17 cellular contexts compared by ENCODE assay signal in the genomic region with DNA sequence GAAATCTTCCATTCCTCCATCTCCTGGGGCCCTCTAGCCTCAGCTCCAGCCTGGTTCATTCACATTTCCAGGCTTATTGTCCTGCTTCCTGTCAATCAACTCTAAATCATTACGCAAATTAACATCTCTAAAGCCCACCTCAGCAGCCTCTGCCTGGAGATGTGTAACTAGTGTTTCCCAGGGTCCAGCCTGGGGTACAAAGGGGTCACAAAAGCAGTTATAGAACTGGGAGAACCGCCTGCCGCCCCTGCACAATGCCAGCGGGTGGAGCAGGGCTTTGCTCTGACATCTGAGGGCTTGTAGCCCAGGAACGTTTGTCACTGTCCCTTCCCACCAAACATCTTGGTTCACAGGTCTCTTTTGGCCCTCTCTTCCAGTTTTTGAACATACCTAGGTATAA.
DNase-seq lines count a peak whose midpoint lies in the region; ATAC-seq and TF ChIP-seq lines count a peak whose summit lies in the region.
"Had no signal": no experiment of that assay in that cellular context is flagged by ENCODE, and none has a peak within 500 bp of the region (broad histone marks: within the 10 kb centered on the region; RNA-seq: fewer than 3 reads in every experiment).

No MANE protein-coding gene starts in this region.

- peaks cover 8% of the 10 kb centered on the region for H3K9me3 Mint-ChIP-seq in endodermal cell
- H3K9me3 Mint-ChIP-seq in stimulated activated naive CD8-positive, alpha-beta T cell treated with anti-CD3 and anti-CD28 coated beads, Interleukin-15, amount 100 ng/mL, for 72 hours = no peaks in the 10 kb centered on the region
- H3K9me3 Mint-ChIP-seq: CD4-positive, CD25-positive, alpha-beta regulatory T cell had no signal

- H3K27me3 ChIP-seq in A673 (replicated peaks; ENCODE audit: insufficient read depth, low read depth, low read length, poor library complexity) (no peaks in the 10 kb centered on the region), HAP-1 (ENCODE audit: low read depth) (no peaks in the 10 kb centered on the region; the same call in 1 of the 2 replicates), endodermal cell (ENCODE audit: control insufficient read depth, insufficient read depth, low read length, poor library complexity, severe bottlenecking) (peaks cover 5% of the 10 kb centered on the region), neutrophil (no peaks in the 10 kb centered on the region)

- no peak for ATAC-seq in stimulated activated naive CD8-positive, alpha-beta T cell treated with anti-CD3 and anti-CD28 coated beads, Interleukin-15, amount 100 ng/mL, for 72 hours
- ATAC-seq in GM19023 (IDR thresholded peaks at IDR 0.05; ENCODE audit: unreplicated experiment) = no peak

- peak; percentile 64 for DNase-seq in A673 (ENCODE audit: low spot score)
- peak; percentile 12 to 41 for DNase-seq in HAP-1 (ENCODE audit: low spot score in 2 of 2)
- peak; percentile 53 for DNase-seq in endodermal cell
- no peak for DNase-seq in NCI-H2171 treated with DMSO at 0.1 percent for 48 hours (lab: John Stamatoyannopoulos, UW)
- no peak for DNase-seq in stimulated activated naive CD8-positive, alpha-beta T cell treated with anti-CD3 and anti-CD28 coated beads, Interleukin-15, amount 100 ng/mL, for 72 hours
- DNase-seq: CD4-positive, CD25-positive, alpha-beta regulatory T cell; DMS79 treated with DMSO at 0.1 percent for 48 hours; Karpas-422; NCI-H1694 treated with DMSO at 0.1 percent for 48 hours; NCI-H2081 treated with DMSO at 0.1 percent for 48 hours; NCI-H446; NCI-H526; OCI-M1; Right ventricle myocardium superior had no signal

- H3K36me3 ChIP-seq in A673 (ENCODE audit: insufficient read depth, low read length, poor library complexity, severe bottlenecking) = no peaks in the 10 kb centered on the region
- no peaks in the 10 kb centered on the region for H3K36me3 ChIP-seq in HAP-1 (replicated peaks)
- H3K36me3 ChIP-seq in endodermal cell (ENCODE audit: control insufficient read depth, insufficient read depth, low read length) = no peaks in the 10 kb centered on the region
- H3K36me3 ChIP-seq in neutrophil = no peaks in the 10 kb centered on the region

- H3K36me3 Mint-ChIP-seq in endodermal cell (ENCODE audit: low read depth) = no peaks in the 10 kb centered on the region
- H3K36me3 Mint-ChIP-seq: CD4-positive, CD25-positive, alpha-beta regulatory T cell had no signal

- no peak overlapping the region for H3K4me3 Mint-ChIP-seq in endodermal cell
- no peak overlapping the region for H3K4me3 Mint-ChIP-seq in stimulated activated naive CD8-positive, alpha-beta T cell treated with anti-CD3 and anti-CD28 coated beads, Interleukin-15, amount 100 ng/mL, for 72 hours
- H3K4me3 Mint-ChIP-seq: CD4-positive, CD25-positive, alpha-beta regulatory T cell; IgD-negative memory B cell had no signal

- POLR2A ChIA-PET in A673 (lab: Charles Lee; ENCODE audit: low non-redundant PET) = no interaction called here

- in situ Hi-C loops in HAP-1 (cut with MboI; ENCODE audit: low sequenced_read_pairs) = loop anchor here (10.0 kb wide), 1 partner anchor 461 kb away; no protein-coding TSS in a partner anchor

- WGBS in endodermal cell (ENCODE audit: insufficient coverage in 1 of 2, insufficient read length in 1 of 2), 2 experiments = 40 to 50% methylated on average over 4 to 5 of the region's 5 CpGs

- H3K4me3 ChIP-seq in A673 (ENCODE audit: low read depth, low read length, poor library complexity, severe bottlenecking) (no peak overlapping the region), HAP-1 (no peak overlapping the region), endodermal cell (ENCODE audit: low read length) (no peak overlapping the region), neutrophil (ENCODE audit: low read depth in 1 of 2, low read length in 1 of 2) (no peak overlapping the region)

- H3K27ac ChIP-seq in A673 (ENCODE audit: low read depth, low read length, poor library complexity, severe bottlenecking) (peak overlapping the region; percentile 97), endodermal cell (ENCODE audit: low read depth, low read length) (peak overlapping the region; percentile 84), neutrophil (peak overlapping the region; percentile 95)

- no peaks in the 10 kb centered on the region for H3K9me3 ChIP-seq in A673 (ENCODE audit: low read depth, low read length, poor library complexity, severe bottlenecking)
- no peaks in the 10 kb centered on the region; the same call in 1 of the 2 replicates for H3K9me3 ChIP-seq in HAP-1
- peaks cover 13% of the 10 kb centered on the region for H3K9me3 ChIP-seq in endodermal cell (ENCODE audit: control insufficient read depth, low read length)
- H3K9me3 ChIP-seq in neutrophil = no peaks in the 10 kb centered on the region

- no TSS peak for BruUV-seq in A673 (replicated peaks; lab: Mats Ljungman, UMichigan)

- H3K9ac ChIP-seq in endodermal cell (ENCODE audit: extremely low read depth, low read length, poor library complexity, severe bottlenecking) = no peak overlapping the region

- intact Hi-C loops in A673 (cut with micrococcal nuclease; ENCODE audit: unreplicated experiment) = loop anchor here (2.0 to 5.0 kb wide), 2 partner anchors 101 to 333 kb away; no protein-coding TSS in a partner anchor

- no peak; the same call in 1 of the 2 replicates for TF ChIP-seq CTCF in A673 (conservative IDR thresholded peaks at IDR 0.05; ENCODE audit: low read depth, low read length)
- TF ChIP-seq CTCF in endodermal cell (conservative IDR thresholded peaks at IDR 0.05) = no peak
- no peak for TF ChIP-seq CTCF in neutrophil (IDR thresholded peaks at IDR 0.05)

- peaks cover 30% of the 10 kb centered on the region for H3K27me3 Mint-ChIP-seq in endodermal cell (ENCODE audit: insufficient read depth)
- H3K27me3 Mint-ChIP-seq in stimulated activated naive CD8-positive, alpha-beta T cell treated with anti-CD3 and anti-CD28 coated beads, Interleukin-15, amount 100 ng/mL, for 72 hours = peaks cover 39% of the 10 kb centered on the region

- H3K27ac Mint-ChIP-seq in endodermal cell = no peak overlapping the region
- H3K27ac Mint-ChIP-seq in stimulated activated naive CD8-positive, alpha-beta T cell treated with anti-CD3 and anti-CD28 coated beads, Interleukin-15, amount 100 ng/mL, for 72 hours = no peak overlapping the region
- H3K27ac Mint-ChIP-seq: IgD-negative memory B cell had no signal

- H3K4me1 Mint-ChIP-seq in endodermal cell = peaks cover 14% of the 10 kb centered on the region
- no peaks in the 10 kb centered on the region for H3K4me1 Mint-ChIP-seq in stimulated activated naive CD8-positive, alpha-beta T cell treated with anti-CD3 and anti-CD28 coated beads, Interleukin-15, amount 100 ng/mL, for 72 hours

- H3K4me1 ChIP-seq in A673 (ENCODE audit: insufficient read depth, low read length, poor library complexity, severe bottlenecking) = peaks cover 45% of the 10 kb centered on the region
- no peaks in the 10 kb centered on the region for H3K4me1 ChIP-seq in HAP-1
- H3K4me1 ChIP-seq in endodermal cell (ENCODE audit: control insufficient read depth, insufficient read depth, low read length) = no peaks in the 10 kb centered on the region
- peaks cover 52 to 66% of the 10 kb centered on the region in 2 experiments for H3K4me1 ChIP-seq in neutrophil (ENCODE audit: control insufficient read depth in 1 of 2, insufficient read depth in 1 of 2, low read depth in 1 of 2, low read length in 1 of 2)

- CTCF ChIA-PET in A673 (lab: Charles Lee) = no interaction called here

Comparison
In these comparisons a context has a peak if more than half of its experiments do, and no peak if none do; other contexts are left out.
1. DNase-seq: peak in A673 (single experiment), HAP-1 (2 of 2) and endodermal cell (single experiment); none in NCI-H2171 treated with DMSO at 0.1 percent for 48 hours (single experiment) and stimulated activated naive CD8-positive, alpha-beta T cell treated with anti-CD3 and anti-CD28 coated beads, Interleukin-15, amount 100 ng/mL, for 72 hours (0 of 2).
2. Peak in every context shown above with its lines, with median percentiles within 50 percentile points of each other: H3K27ac ChIP-seq.